In genomic region chr9:108859459-108860114, GRCh38 we compare ENCODE assay signal across 15 cellular contexts. TPM values are rescaled to one million over a fixed set of nuclear protein-coding genes. Genes with fewer than 3 reads are reported as not detected.
DNase-seq lines count a peak whose midpoint lies in the region; ATAC-seq and TF ChIP-seq lines count a peak whose summit lies in the region.
"Had no signal": no experiment of that assay in that cellular context is flagged by ENCODE, and none has a peak within 500 bp of the region (broad histone marks: within the 10 kb centered on the region; RNA-seq: fewer than 3 reads in every experiment).

No MANE protein-coding gene starts in this region.

- no peak for TF ChIP-seq CTCF in sigmoid colon (IDR thresholded peaks at IDR 0.05)
- no peak for TF ChIP-seq CTCF in Peyer's patch (IDR thresholded peaks at IDR 0.05)
- TF ChIP-seq CTCF in esophagus muscularis mucosa (IDR thresholded peaks at IDR 0.05) = no peak

- 83 to 92% methylated on average over 3 of the region's 3 CpGs for WGBS in sigmoid colon, 2 donors
- 88% methylated on average over 3 of the region's 3 CpGs for WGBS in esophagus muscularis mucosa

- ATAC-seq in GM18870 (IDR thresholded peaks at IDR 0.05; ENCODE audit: unreplicated experiment) = peak; percentile 81
- peak; percentile 79 for ATAC-seq in HG03066 (IDR thresholded peaks at IDR 0.05; ENCODE audit: low read depth, unreplicated experiment)

- TF ChIP-seq POLR2A in sigmoid colon (IDR thresholded peaks at IDR 0.05) (no peak), Peyer's patch (IDR thresholded peaks at IDR 0.05) (no peak), esophagus muscularis mucosa (IDR thresholded peaks at IDR 0.05; ENCODE audit: low read depth) (no peak)

- intact Hi-C loops in sigmoid colon (cut with DNase I) (no loop called here), esophagus muscularis mucosa (cut with DNase I) (no loop called here)

- no peaks in the 10 kb centered on the region for H3K27me3 Mint-ChIP-seq in T-helper 2 cell treated with Interferon-gamma antibody and Interleukin-4, amounts not matched to agents 5 μg/mL and 100 μg/mL, for 36 hours (ENCODE audit: low read depth)
- H3K27me3 Mint-ChIP-seq: IgD-negative memory B cell had no signal

- no peaks in the 10 kb centered on the region for H3K9me3 Mint-ChIP-seq in T-helper 2 cell treated with Interferon-gamma antibody and Interleukin-4, amounts not matched to agents 5 μg/mL and 100 μg/mL, for 36 hours
- H3K9me3 Mint-ChIP-seq: activated T-cell treated with anti-CD3 and anti-CD28 coated beads, Interleukin-2, amount 50 U/mL, for 4 hours had no signal

- H3K27ac ChIP-seq in sigmoid colon = no peak overlapping the region
- H3K27ac ChIP-seq in Peyer's patch = no peak overlapping the region
- no peak overlapping the region for H3K27ac ChIP-seq in esophagus muscularis mucosa (replicated peaks in 1 of 4)
- H3K27ac ChIP-seq: brain microvascular endothelial cell, thoracic aorta, WERI-Rb-1 had no signal

- DNase-seq in COLO668 (lab: John Stamatoyannopoulos, UW; ENCODE audit: unreplicated experiment) (peak; percentile 16), sigmoid colon (no peak), Peyer's patch (no peak), esophagus muscularis mucosa (ENCODE audit: extremely low spot score) (no peak)
- peak; percentile 9 for DNase-seq in T-helper 2 cell treated with Interferon-gamma antibody and Interleukin-4, amounts not matched to agents 5 μg/mL and 100 μg/mL, for 36 hours (ENCODE audit: low spot score)
- DNase-seq in stimulated activated CD4-positive, alpha-beta T cell treated with anti-CD3 and anti-CD28 coated beads, Interleukin-2, amount 100 ng/mL, for 48 hours = no peak
- DNase-seq: activated T-cell treated with anti-CD3 and anti-CD28 coated beads, Interleukin-2, amount 50 U/mL, for 4 hours; brain microvascular endothelial cell; retina; WERI-Rb-1 had no signal

- TF ChIP-seq EP300 in sigmoid colon (IDR thresholded peaks at IDR 0.05) (no peak), esophagus muscularis mucosa (IDR thresholded peaks at IDR 0.05) (no peak)

- H3K4me3 ChIP-seq in sigmoid colon (no peak overlapping the region), Peyer's patch (no peak overlapping the region), esophagus muscularis mucosa (no peak overlapping the region)
- H3K4me3 ChIP-seq: thoracic aorta had no signal

- H3K27me3 ChIP-seq in sigmoid colon (no peaks in the 10 kb centered on the region), Peyer's patch (no peaks in the 10 kb centered on the region), esophagus muscularis mucosa (no peaks in the 10 kb centered on the region)
- H3K27me3 ChIP-seq: brain microvascular endothelial cell had no signal

- H3K9me3 ChIP-seq in sigmoid colon (no peaks in the 10 kb centered on the region), Peyer's patch (no peaks in the 10 kb centered on the region), esophagus muscularis mucosa (no peaks in the 10 kb centered on the region)
- H3K9me3 ChIP-seq: thoracic aorta had no signal

- H3K27ac Mint-ChIP-seq in T-helper 2 cell treated with Interferon-gamma antibody and Interleukin-4, amounts not matched to agents 5 μg/mL and 100 μg/mL, for 36 hours = no peak overlapping the region
- H3K27ac Mint-ChIP-seq: IgD-negative memory B cell had no signal

- no peaks in the 10 kb centered on the region for H3K4me1 Mint-ChIP-seq in T-helper 2 cell treated with Interferon-gamma antibody and Interleukin-4, amounts not matched to agents 5 μg/mL and 100 μg/mL, for 36 hours (ENCODE audit: low read depth)
- H3K4me1 Mint-ChIP-seq: IgD-negative memory B cell had no signal

- H3K36me3 ChIP-seq in sigmoid colon = no peaks in the 10 kb centered on the region
- H3K36me3 ChIP-seq in Peyer's patch = no peaks in the 10 kb centered on the region
- H3K36me3 ChIP-seq in esophagus muscularis mucosa = no peaks in the 10 kb centered on the region
- H3K36me3 ChIP-seq: brain microvascular endothelial cell, thoracic aorta, WERI-Rb-1 had no signal

- H3K36me3 Mint-ChIP-seq in T-helper 2 cell treated with Interferon-gamma antibody and Interleukin-4, amounts not matched to agents 5 μg/mL and 100 μg/mL, for 36 hours (ENCODE audit: low read depth) = no peaks in the 10 kb centered on the region
- H3K36me3 Mint-ChIP-seq: IgD-negative memory B cell had no signal

- H3K4me3 Mint-ChIP-seq in T-helper 2 cell treated with Interferon-gamma antibody and Interleukin-4, amounts not matched to agents 5 μg/mL and 100 μg/mL, for 36 hours = no peak overlapping the region
- H3K4me3 Mint-ChIP-seq: activated T-cell treated with anti-CD3 and anti-CD28 coated beads, Interleukin-2, amount 50 U/mL, for 4 hours; IgD-negative memory B cell had no signal

- H3K4me1 ChIP-seq in sigmoid colon = no peaks in the 10 kb centered on the region
- no peaks in the 10 kb centered on the region for H3K4me1 ChIP-seq in Peyer's patch
- H3K4me1 ChIP-seq in esophagus muscularis mucosa = no peaks in the 10 kb centered on the region

RNA-seq across cellular contexts. Expression of gene ACTL7A, which starts 2.5 kb away (rescaled TPM):
- not detected for total RNA-seq in sigmoid colon
- not detected for polyA plus RNA-seq in sigmoid colon
- not detected for total RNA-seq in Peyer's patch
- not detected for total RNA-seq in esophagus muscularis mucosa
- total RNA-seq: activated T-cell treated with anti-CD3 and anti-CD28 coated beads, Interleukin-2, amount 50 U/mL, for 4 hours; epithelial cell of proximal tubule; thoracic aorta had no signal
- polyA plus RNA-seq: IgD-negative memory B cell had no signal

RNA-seq across cellular contexts. Expression of gene ACTL7B, which starts 3.8 kb away (rescaled TPM):
- under 1 TPM in 1 of 4 donors, not detected in 3; 0.27 TPM for total RNA-seq in sigmoid colon
- polyA plus RNA-seq in sigmoid colon = not detected
- total RNA-seq in Peyer's patch = not detected
- total RNA-seq in esophagus muscularis mucosa = not detected
- total RNA-seq: epithelial cell of proximal tubule, thoracic aorta had no signal
- polyA plus RNA-seq: IgD-negative memory B cell had no signal

Comparison
In these comparisons a context has a peak if more than half of its experiments do, and no peak if none do; other contexts are left out.
1. DNase-seq: peak in COLO668 (single experiment) and T-helper 2 cell treated with Interferon-gamma antibody and Interleukin-4, amounts not matched to agents 5 μg/mL and 100 μg/mL, for 36 hours (single experiment); none in sigmoid colon (single experiment), Peyer's patch (0 of 3), esophagus muscularis mucosa (single experiment) and stimulated activated CD4-positive, alpha-beta T cell treated with anti-CD3 and anti-CD28 coated beads, Interleukin-2, amount 100 ng/mL, for 48 hours (0 of 2).